ENCODE assay signal across 16 cellular contexts in the genomic region with DNA sequence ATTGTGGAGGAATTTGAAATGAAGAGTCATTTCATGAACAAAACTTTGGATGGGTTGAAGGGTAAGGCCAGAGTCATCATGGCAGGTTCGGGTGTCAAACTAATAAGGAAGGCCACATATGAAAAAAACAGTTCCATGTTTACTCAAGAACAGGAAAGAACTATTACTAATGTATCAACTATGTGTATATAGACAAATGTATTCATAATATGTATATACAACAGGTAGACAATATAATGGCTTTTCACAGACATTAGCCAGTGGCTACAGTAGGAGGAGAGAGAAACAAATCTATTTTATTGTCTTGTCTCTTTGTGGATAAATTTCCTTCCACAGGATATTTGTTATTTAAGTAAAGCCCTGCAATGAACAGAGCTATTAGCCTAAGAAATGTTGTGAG.
DNase-seq lines count a peak whose midpoint lies in the region; ATAC-seq and FAIRE-seq lines count a peak whose summit lies in the region.
"Had no signal": no experiment of that assay in that cellular context is flagged by ENCODE, and none has a peak within 500 bp of the region (broad histone marks: within the 10 kb centered on the region; RNA-seq: fewer than 3 reads in every experiment).

No MANE protein-coding gene starts in this region.

- no peak for ATAC-seq in HG03159 (IDR thresholded peaks at IDR 0.05; ENCODE audit: unreplicated experiment)
- ATAC-seq: HCT116 had no signal

- peak; percentile 49 for FAIRE-seq in colon (lab: Jason Lieb, UNC)
- FAIRE-seq: H54 had no signal

- DNase-seq in ELR (ENCODE audit: low read depth) (peak; percentile 42), NCI-H526 treated with DMSO at 0.1 percent for 48 hours (lab: John Stamatoyannopoulos, UW) (peak; percentile 25), epithelial cell of prostate (ENCODE audit: low read depth, low spot score) (no peak), NCI-H146 (lab: John Stamatoyannopoulos, UW) (no peak), NCI-H2171 (lab: John Stamatoyannopoulos, UW) (no peak)
- DNase-seq: C1 segment of cervical spinal cord; Calu3; CD4-positive, alpha-beta T cell; DMS 273 treated with DMSO at 0.1 percent for 48 hours; DMS79 treated with DMSO at 0.1 percent for 48 hours; EL; GF-D8 had no signal

- H3K27ac ChIP-seq in epithelial cell of prostate: peak overlapping the region; percentile 63

Comparison
In these comparisons a context has a peak if more than half of its experiments do, and no peak if none do; other contexts are left out.
1. DNase-seq: peak in ELR (single experiment) and NCI-H526 treated with DMSO at 0.1 percent for 48 hours (single experiment); none in epithelial cell of prostate (single experiment), NCI-H146 (single experiment) and NCI-H2171 (single experiment).